ENCODE assay signal across 8 cellular contexts in the genomic region with DNA sequence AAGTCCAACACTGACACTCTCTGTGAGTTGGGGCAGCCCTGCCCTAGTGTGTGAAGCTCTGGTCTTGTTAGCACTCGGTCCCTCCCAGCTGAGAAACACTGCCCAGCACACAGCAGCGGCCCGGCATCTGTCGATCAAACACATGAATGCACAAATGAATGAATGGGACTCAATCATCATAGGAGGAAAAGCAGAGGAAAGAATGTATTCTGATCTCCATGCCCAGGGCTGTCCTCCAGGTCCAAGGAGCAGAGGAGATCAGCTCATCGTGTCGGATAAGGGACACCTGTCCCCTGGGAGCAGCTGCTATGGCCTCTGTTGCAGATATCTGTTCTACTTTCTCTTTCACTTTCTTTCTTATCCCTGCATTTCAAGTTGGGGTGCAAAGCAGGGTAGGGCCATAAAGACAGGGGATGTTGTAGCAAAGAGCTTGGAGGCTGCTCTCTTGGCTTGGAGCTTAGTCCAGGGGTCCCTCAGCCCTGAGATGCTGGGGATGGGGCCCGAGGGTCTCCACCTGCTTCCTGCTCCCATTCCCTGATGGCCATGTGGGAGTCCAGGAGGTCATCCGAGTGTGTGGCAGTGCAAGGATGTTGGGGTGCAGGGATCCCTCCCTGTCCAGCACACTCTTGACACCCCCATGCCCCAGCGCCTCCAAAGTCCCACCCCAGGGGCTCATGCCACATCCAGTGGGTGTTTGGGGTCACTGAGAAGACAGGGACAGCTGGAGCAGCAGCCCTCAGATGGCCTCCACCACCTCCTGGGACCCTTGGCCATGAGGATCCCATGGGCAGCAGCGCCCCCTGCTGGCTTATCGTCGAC.
A peak's percentile ranks its signal among the peaks of the same experiment; 100 is the strongest.
DNase-seq lines count a peak whose midpoint lies in the region; ATAC-seq and TF ChIP-seq lines count a peak whose summit lies in the region.

No MANE protein-coding gene starts in this region.

- H3K9ac ChIP-seq in BLaER1, result peak overlapping the region; percentile 23; the same call in 1 of the 2 replicates

- H3K4me3 Mint-ChIP-seq in activated CD8-positive, alpha-beta memory T cell treated with anti-CD3 and anti-CD28 coated beads, Interleukin-2, amount 10 ng/mL, durations not matched to agents 7 days and 5 days, result peak overlapping the region; percentile 5

- peaks cover 84% of the 10 kb centered on the region for H3K4me1 ChIP-seq in BLaER1
- peaks cover 0 to 39% (median 0%) of the 10 kb centered on the region in 9 donors for H3K4me1 ChIP-seq in heart right ventricle

- CTCF ChIA-PET in activated CD8-positive, alpha-beta memory T cell treated with anti-CD3 and anti-CD28 coated beads, Interleukin-2, amount 10 ng/mL, durations not matched to agents 7 days and 5 days (lab: Charles Lee), result interaction anchor here (0.8 to 9.1 kb wide), 22 partner anchors 10 to 187 kb away, joined by 3 to 246 read pairs (median 4); no protein-coding TSS in a partner anchor

- no peak for TF ChIP-seq EP300 in Ishikawa (IDR thresholded peaks at IDR 0.05; ENCODE audit: borderline replicate concordance)

- peak; percentile 52 for ATAC-seq in activated CD8-positive, alpha-beta memory T cell treated with anti-CD3 and anti-CD28 coated beads, Interleukin-2, amount 10 ng/mL, durations not matched to agents 7 days and 5 days
- peak in 2 of 8 donors; percentile 26 to 57 for ATAC-seq in heart right ventricle
- no peak for ATAC-seq in GM21717 (IDR thresholded peaks at IDR 0.05; ENCODE audit: unreplicated experiment)
- no peak for ATAC-seq in HG02970 (IDR thresholded peaks at IDR 0.05; ENCODE audit: low FRiP score, unreplicated experiment)

- H3K27me3 Mint-ChIP-seq in activated CD8-positive, alpha-beta memory T cell treated with anti-CD3 and anti-CD28 coated beads, Interleukin-2, amount 10 ng/mL, durations not matched to agents 7 days and 5 days, result peaks cover 22% of the 10 kb centered on the region

- H3K36me3 Mint-ChIP-seq in activated CD8-positive, alpha-beta memory T cell treated with anti-CD3 and anti-CD28 coated beads, Interleukin-2, amount 10 ng/mL, durations not matched to agents 7 days and 5 days, result no peaks in the 10 kb centered on the region

- 48 to 49% methylated on average over 11 to 12 of the region's 12 CpGs for WGBS in heart right ventricle, 2 donors

- H3K36me3 ChIP-seq in BLaER1 (no peaks in the 10 kb centered on the region), heart right ventricle (no peaks in the 10 kb centered on the region)

- peaks cover 42% of the 10 kb centered on the region for H3K4me1 Mint-ChIP-seq in activated CD8-positive, alpha-beta memory T cell treated with anti-CD3 and anti-CD28 coated beads, Interleukin-2, amount 10 ng/mL, durations not matched to agents 7 days and 5 days

- H3K9me3 Mint-ChIP-seq in activated CD8-positive, alpha-beta memory T cell treated with anti-CD3 and anti-CD28 coated beads, Interleukin-2, amount 10 ng/mL, durations not matched to agents 7 days and 5 days (ENCODE audit: low read depth), result no peaks in the 10 kb centered on the region

- intact Hi-C loops in heart right ventricle (cut with DNase I), result loop anchor here (1.0 to 10.0 kb wide), 4 partner anchors 162 to 166 kb away; no protein-coding TSS in a partner anchor

- peak in 8 of 9 donors; percentile 39 to 58 (median 50) for TF ChIP-seq CTCF in heart right ventricle (IDR thresholded peaks at IDR 0.05)

- no peaks in the 10 kb centered on the region for H3K9me3 ChIP-seq in BLaER1
- H3K9me3 ChIP-seq in heart right ventricle, result no peaks in the 10 kb centered on the region

- H3K27ac ChIP-seq in BLaER1, result peak overlapping the region; percentile 37; the same call in 1 of the 2 replicates
- no peak overlapping the region for H3K27ac ChIP-seq in heart right ventricle

- H3K4me3 ChIP-seq in BLaER1 (no peak overlapping the region), heart right ventricle (peak overlapping the region in 2 of 10 donors; percentile 2 to 24)

- TF ChIP-seq RAD21 in Ishikawa (IDR thresholded peaks at IDR 0.05; ENCODE audit: low read depth), result peak; percentile 49

- H3K4me2 ChIP-seq in BLaER1, result peak overlapping the region; percentile 90

- no peaks in the 10 kb centered on the region for H4K20me1 ChIP-seq in BLaER1

- no peaks in the 10 kb centered on the region for H3K27me3 ChIP-seq in BLaER1
- peaks cover 0 to 88% (median 71%) of the 10 kb centered on the region in 7 donors for H3K27me3 ChIP-seq in heart right ventricle

- H3K27ac Mint-ChIP-seq in activated CD8-positive, alpha-beta memory T cell treated with anti-CD3 and anti-CD28 coated beads, Interleukin-2, amount 10 ng/mL, durations not matched to agents 7 days and 5 days, result no peak overlapping the region

- DNase-seq in activated CD8-positive, alpha-beta memory T cell treated with anti-CD3 and anti-CD28 coated beads, Interleukin-2, amount 10 ng/mL, durations not matched to agents 7 days and 5 days, result peak; percentile 49
- DNase-seq in heart right ventricle (no peak), ureter (ENCODE audit: low spot score) (no peak)
- DNase-seq in stimulated activated CD4-positive, alpha-beta T cell treated with anti-CD3 and anti-CD28 coated beads, Interleukin-4, amount 100 ng/mL, for 24 hours, result peak; percentile 36

TF ChIP-seq in Ishikawa, 13 proteins besides CTCF, POLR2A, EP300 and RAD21:
- TF ChIP-seq NFIC (IDR thresholded peaks at IDR 0.05) (no peak), YY1 (IDR thresholded peaks at IDR 0.05; ENCODE audit: low read depth) (no peak), ZBTB7A (IDR thresholded peaks at IDR 0.05; ENCODE audit: low read depth) (no peak), EGR1 (IDR thresholded peaks at IDR 0.05) (no peak), TAF1 (IDR thresholded peaks at IDR 0.05; ENCODE audit: low read depth) (no peak), FOXM1 (IDR thresholded peaks at IDR 0.05; ENCODE audit: borderline replicate concordance, low read depth) (no peak), CREB1 (IDR thresholded peaks at IDR 0.05; ENCODE audit: low read depth) (no peak), CEBPB (IDR thresholded peaks at IDR 0.05) (no peak), TCF12 (IDR thresholded peaks at IDR 0.05; ENCODE audit: low read depth) (no peak), TEAD4 (IDR thresholded peaks at IDR 0.05) (no peak)
- TF ChIP-seq, protein P1, sequence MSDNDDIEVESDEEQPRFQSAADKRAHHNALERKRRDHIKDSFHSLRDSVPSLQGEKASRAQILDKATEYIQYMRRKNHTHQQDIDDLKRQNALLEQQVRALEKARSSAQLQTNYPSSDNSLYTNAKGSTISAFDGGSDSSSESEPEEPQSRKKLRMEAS (IDR thresholded peaks at IDR 0.05), result no peak
- TF ChIP-seq, protein P2, sequence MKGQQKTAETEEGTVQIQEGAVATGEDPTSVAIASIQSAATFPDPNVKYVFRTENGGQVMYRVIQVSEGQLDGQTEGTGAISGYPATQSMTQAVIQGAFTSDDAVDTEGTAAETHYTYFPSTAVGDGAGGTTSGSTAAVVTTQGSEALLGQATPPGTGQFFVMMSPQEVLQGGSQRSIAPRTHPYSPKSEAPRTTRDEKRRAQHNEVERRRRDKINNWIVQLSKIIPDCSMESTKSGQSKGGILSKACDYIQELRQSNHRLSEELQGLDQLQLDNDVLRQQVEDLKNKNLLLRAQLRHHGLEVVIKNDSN (IDR thresholded peaks at IDR 0.05), result no peak
- TF ChIP-seq, protein P3, sequence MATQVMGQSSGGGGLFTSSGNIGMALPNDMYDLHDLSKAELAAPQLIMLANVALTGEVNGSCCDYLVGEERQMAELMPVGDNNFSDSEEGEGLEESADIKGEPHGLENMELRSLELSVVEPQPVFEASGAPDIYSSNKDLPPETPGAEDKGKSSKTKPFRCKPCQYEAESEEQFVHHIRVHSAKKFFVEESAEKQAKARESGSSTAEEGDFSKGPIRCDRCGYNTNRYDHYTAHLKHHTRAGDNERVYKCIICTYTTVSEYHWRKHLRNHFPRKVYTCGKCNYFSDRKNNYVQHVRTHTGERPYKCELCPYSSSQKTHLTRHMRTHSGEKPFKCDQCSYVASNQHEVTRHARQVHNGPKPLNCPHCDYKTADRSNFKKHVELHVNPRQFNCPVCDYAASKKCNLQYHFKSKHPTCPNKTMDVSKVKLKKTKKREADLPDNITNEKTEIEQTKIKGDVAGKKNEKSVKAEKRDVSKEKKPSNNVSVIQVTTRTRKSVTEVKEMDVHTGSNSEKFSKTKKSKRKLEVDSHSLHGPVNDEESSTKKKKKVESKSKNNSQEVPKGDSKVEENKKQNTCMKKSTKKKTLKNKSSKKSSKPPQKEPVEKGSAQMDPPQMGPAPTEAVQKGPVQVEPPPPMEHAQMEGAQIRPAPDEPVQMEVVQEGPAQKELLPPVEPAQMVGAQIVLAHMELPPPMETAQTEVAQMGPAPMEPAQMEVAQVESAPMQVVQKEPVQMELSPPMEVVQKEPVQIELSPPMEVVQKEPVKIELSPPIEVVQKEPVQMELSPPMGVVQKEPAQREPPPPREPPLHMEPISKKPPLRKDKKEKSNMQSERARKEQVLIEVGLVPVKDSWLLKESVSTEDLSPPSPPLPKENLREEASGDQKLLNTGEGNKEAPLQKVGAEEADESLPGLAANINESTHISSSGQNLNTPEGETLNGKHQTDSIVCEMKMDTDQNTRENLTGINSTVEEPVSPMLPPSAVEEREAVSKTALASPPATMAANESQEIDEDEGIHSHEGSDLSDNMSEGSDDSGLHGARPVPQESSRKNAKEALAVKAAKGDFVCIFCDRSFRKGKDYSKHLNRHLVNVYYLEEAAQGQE (IDR thresholded peaks at IDR 0.05; ENCODE audit: low read depth), result no peak

Comparison
In these comparisons a context has a peak if more than half of its experiments do, and no peak if none do; other contexts are left out.
1. DNase-seq: peak in activated CD8-positive, alpha-beta memory T cell treated with anti-CD3 and anti-CD28 coated beads, Interleukin-2, amount 10 ng/mL, durations not matched to agents 7 days and 5 days (single experiment) and stimulated activated CD4-positive, alpha-beta T cell treated with anti-CD3 and anti-CD28 coated beads, Interleukin-4, amount 100 ng/mL, for 24 hours (single experiment); none in heart right ventricle (0 of 2) and ureter (single experiment).